In the genomic region with DNA sequence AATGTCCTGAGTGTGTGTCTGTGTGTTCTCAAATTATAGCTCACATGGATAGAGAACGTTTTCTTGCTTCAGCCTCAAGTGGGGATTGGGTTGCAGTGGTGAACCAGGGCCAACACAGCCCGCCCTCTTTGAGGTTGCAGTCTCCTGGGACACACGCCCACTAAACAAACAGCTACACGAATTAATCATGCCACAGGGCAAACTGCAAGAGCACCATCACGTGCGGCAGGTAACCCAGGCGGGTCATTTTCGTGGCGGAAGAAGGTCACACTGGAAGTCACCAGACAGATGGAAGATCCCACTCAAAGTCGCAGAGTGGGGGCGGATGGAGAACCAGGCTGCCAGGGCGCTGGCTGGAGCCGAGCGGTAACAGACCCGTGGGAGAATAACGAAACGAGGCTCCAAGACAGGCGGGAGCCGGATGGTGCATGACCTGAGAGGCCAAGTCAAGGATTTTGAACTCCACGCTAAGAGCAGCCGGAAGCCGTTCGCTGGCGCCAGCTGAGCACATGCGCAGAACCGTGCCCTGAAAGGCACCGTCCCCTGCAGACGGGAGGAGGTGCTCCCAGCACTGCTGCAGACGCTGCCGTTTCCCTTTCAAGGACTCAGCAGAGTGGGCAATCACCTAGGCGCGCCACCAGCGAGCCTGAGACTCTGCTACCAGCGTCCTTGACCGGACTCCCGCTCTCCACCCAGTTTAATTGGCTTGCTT, we compare ENCODE assay signal across 8 cellular contexts. TPM values are rescaled to one million over a fixed set of nuclear protein-coding genes. Genes with fewer than 3 reads are reported as not detected.
A peak's percentile ranks its signal among the peaks of the same experiment; 100 is the strongest.
DNase-seq lines count a peak whose midpoint lies in the region; ATAC-seq and TF ChIP-seq lines count a peak whose summit lies in the region.

No MANE protein-coding gene starts in this region.

- ATAC-seq in SK-N-SH treated with all-trans-retinoic acid at 6 μM for 48 hours (peak; percentile 87), esophagus mucosa (peak; percentile 81), GM19467 (IDR thresholded peaks at IDR 0.05; ENCODE audit: unreplicated experiment) (no peak)

- no peak overlapping the region for H3K27ac Mint-ChIP-seq in osteocyte (ENCODE audit: unreplicated experiment)

- H3K4me3 ChIP-seq in AG04449 (ENCODE audit: low read depth, low read length) (peak overlapping the region; percentile 44), LNCaP clone FGC (ENCODE audit: low read depth, low read length) (peak overlapping the region; percentile 5; the same call in 1 of the 2 replicates)

- no peaks in the 10 kb centered on the region for H3K4me1 Mint-ChIP-seq in osteocyte (ENCODE audit: unreplicated experiment)

- no peak for DNase-seq in AG04449 (ENCODE audit: low read depth, low spot score)
- peak; percentile 41 for DNase-seq in LNCaP clone FGC (ENCODE audit: low read depth)
- peak; percentile 81 for DNase-seq in osteocyte (ENCODE audit: extremely low spot score, unreplicated experiment)
- no peak for DNase-seq in NOMO-1 treated with dmso at 0.1 percent for 144 hours (lab: John Stamatoyannopoulos, UW; ENCODE audit: unreplicated experiment)

- peaks cover 14% of the 10 kb centered on the region for H3K27me3 Mint-ChIP-seq in osteocyte (ENCODE audit: unreplicated experiment)

- H3K9me3 Mint-ChIP-seq in osteocyte (ENCODE audit: unreplicated experiment), result no peaks in the 10 kb centered on the region

- peak; percentile 38 for TF ChIP-seq POLR2A in GM15510 (IDR thresholded peaks at IDR 0.05; ENCODE audit: borderline replicate concordance, extremely low read depth, insufficient read length)

- peaks cover 2% of the 10 kb centered on the region for H3K36me3 Mint-ChIP-seq in osteocyte (ENCODE audit: unreplicated experiment)

- no peak overlapping the region for H3K4me3 Mint-ChIP-seq in osteocyte (ENCODE audit: unreplicated experiment)

- TF ChIP-seq CTCF in AG04449 (IDR thresholded peaks at IDR 0.05; ENCODE audit: insufficient read depth, low read length, missing control alignments) (no peak), LNCaP clone FGC (IDR thresholded peaks at IDR 0.05; ENCODE audit: control insufficient read depth, extremely low read depth, insufficient read depth) (no peak), osteocyte (IDR thresholded peaks at IDR 0.05) (no peak)

- CTCF ChIA-PET in AG04449 (lab: Yijun Ruan, JAX), result no interaction called here

- POLR2A ChIA-PET in AG04449 (lab: Yijun Ruan, JAX), result no interaction called here

TF ChIP-seq in SK-N-SH treated with all-trans-retinoic acid at 6 μM for 48 hours, 23 proteins besides CTCF, POLR2A, EP300 and RAD21:
- TF ChIP-seq ZNF8 (CRISPR knock-in tag; IDR thresholded peaks at IDR 0.05) (no peak), ZFP30 (CRISPR knock-in tag; IDR thresholded peaks at IDR 0.05) (no peak), ISL1 (CRISPR knock-in tag; IDR thresholded peaks at IDR 0.05) (no peak), GLIS3 (CRISPR knock-in tag; IDR thresholded peaks at IDR 0.05) (no peak), ARNTL (CRISPR knock-in tag; IDR thresholded peaks at IDR 0.05; ENCODE audit: borderline replicate concordance, low read depth) (no peak), ZNF565 (CRISPR knock-in tag; conservative IDR thresholded peaks at IDR 0.05; ENCODE audit: low read depth) (no peak)

RNA-seq across cellular contexts. Expression of gene DLL1, which starts 10.7 kb away (rescaled TPM):
- total RNA-seq in esophagus mucosa, result 10.4 TPM
- total RNA-seq in osteocyte, result 1.6 and 2.6 TPM in 2 replicates

RNA-seq across cellular contexts. Expression of gene FAM120B, which starts 26.4 kb away (rescaled TPM):
- 12.4 TPM for total RNA-seq in esophagus mucosa
- total RNA-seq in osteocyte, result 34.0 and 36.9 TPM in 2 replicates

Comparison
In these comparisons a context has a peak if more than half of its experiments do, and no peak if none do; other contexts are left out.
1. DNase-seq: peak in LNCaP clone FGC (single experiment) and osteocyte (single experiment); none in AG04449 (single experiment) and NOMO-1 treated with dmso at 0.1 percent for 144 hours (single experiment).